In genomic region chr21:41481191-41481590, GRCh38 we compare ENCODE assay signal across 20 cellular contexts.
DNase-seq lines count a peak whose midpoint lies in the region; ATAC-seq and TF ChIP-seq lines count a peak whose summit lies in the region.
"Had no signal": no experiment of that assay in that cellular context is flagged by ENCODE, and none has a peak within 500 bp of the region (broad histone marks: within the 10 kb centered on the region; RNA-seq: fewer than 3 reads in every experiment).

No MANE protein-coding gene starts in this region.

- no peak for TF ChIP-seq CTCF in astrocyte of the spinal cord (IDR thresholded peaks at IDR 0.05; ENCODE audit: low read depth, low read length)

- ATAC-seq in HG03439 (IDR thresholded peaks at IDR 0.05; ENCODE audit: unreplicated experiment) (no peak), GM18519 (IDR thresholded peaks at IDR 0.05; ENCODE audit: low FRiP score, unreplicated experiment) (no peak), SK-N-SH treated with all-trans-retinoic acid at 6 μM for 48 hours (no peak), HG03025 (IDR thresholded peaks at IDR 0.05; ENCODE audit: low FRiP score, unreplicated experiment) (no peak)
- ATAC-seq: activated CD8-positive, alpha-beta T cell treated with anti-CD3 and anti-CD28 coated beads for 36 hours; Panc1 had no signal

- H3K4me3 ChIP-seq in astrocyte of the spinal cord (ENCODE audit: low read depth, low read length), result no peak overlapping the region
- H3K4me3 ChIP-seq: ascending aorta, BLaER1, SJSA1, upper lobe of left lung had no signal

- DNase-seq in NCI-H82 (lab: John Stamatoyannopoulos, UW) (peak; percentile 28), NCI-H82 treated with DMSO at 0.1 percent for 48 hours (lab: John Stamatoyannopoulos, UW; ENCODE audit: unreplicated experiment) (no peak), astrocyte of the spinal cord (ENCODE audit: low read depth, low spot score) (peak; percentile 24), iris pigment epithelial cell (ENCODE audit: low read depth) (peak; percentile 42)
- DNase-seq: activated CD8-positive, alpha-beta T cell treated with anti-CD3 and anti-CD28 coated beads for 36 hours; activated naive CD4-positive, alpha-beta T cell; activated T-cell treated with anti-CD3 and anti-CD28 coated beads, Interleukin-2, amount 50 U/mL, for 1 hour; immature natural killer cell; KG1; NCI-H187; NCI-H2227 treated with DMSO at 0.1 percent for 48 hours; upper lobe of left lung had no signal

- in situ Hi-C loops in astrocyte of the spinal cord (cut with HindIII; ENCODE audit: low sequenced_read_pairs), result no loop called here

TF ChIP-seq in SK-N-SH treated with all-trans-retinoic acid at 6 μM for 48 hours, 23 proteins besides CTCF, POLR2A, EP300 and RAD21:
- TF ChIP-seq ESRRG (CRISPR knock-in tag; IDR thresholded peaks at IDR 0.05), result no peak
- TF ChIP-seq PPARA (CRISPR knock-in tag; IDR thresholded peaks at IDR 0.05; ENCODE audit: borderline replicate concordance), result no peak
- TF ChIP-seq CSRNP3 (CRISPR knock-in tag; IDR thresholded peaks at IDR 0.05), result no peak
- no peak for TF ChIP-seq ZFP3 (CRISPR knock-in tag; IDR thresholded peaks at IDR 0.05)
- TF ChIP-seq BACH2 (CRISPR knock-in tag; IDR thresholded peaks at IDR 0.05; ENCODE audit: borderline replicate concordance), result no peak
- TF ChIP-seq SNAI2 (CRISPR knock-in tag; IDR thresholded peaks at IDR 0.05), result no peak
- no peak for TF ChIP-seq ISL1 (CRISPR knock-in tag; IDR thresholded peaks at IDR 0.05)
- TF ChIP-seq ZNF70 (CRISPR knock-in tag; IDR thresholded peaks at IDR 0.05), result no peak
- no peak for TF ChIP-seq CREB5 (CRISPR knock-in tag; IDR thresholded peaks at IDR 0.05; ENCODE audit: low read depth)
- no peak for TF ChIP-seq GLIS3 (CRISPR knock-in tag; IDR thresholded peaks at IDR 0.05)
- no peak for TF ChIP-seq ARNTL (CRISPR knock-in tag; IDR thresholded peaks at IDR 0.05; ENCODE audit: borderline replicate concordance, low read depth)
- no peak for TF ChIP-seq POU6F1 (CRISPR knock-in tag; IDR thresholded peaks at IDR 0.05; ENCODE audit: borderline replicate concordance, low read depth)
- no peak for TF ChIP-seq TOX (CRISPR knock-in tag; IDR thresholded peaks at IDR 0.05; ENCODE audit: borderline replicate concordance)
- no peak for TF ChIP-seq TCF4 (CRISPR knock-in tag; IDR thresholded peaks at IDR 0.05; ENCODE audit: borderline replicate concordance)
- TF ChIP-seq PATZ1 (CRISPR knock-in tag; IDR thresholded peaks at IDR 0.05; ENCODE audit: borderline replicate concordance), result no peak
- TF ChIP-seq ZC3H10 (CRISPR knock-in tag; IDR thresholded peaks at IDR 0.05), result no peak
- TF ChIP-seq ZNF565 (CRISPR knock-in tag; conservative IDR thresholded peaks at IDR 0.05; ENCODE audit: low read depth), result no peak
- no peak for TF ChIP-seq ZNF8 (CRISPR knock-in tag; IDR thresholded peaks at IDR 0.05)
- TF ChIP-seq TSHZ2 (CRISPR knock-in tag; IDR thresholded peaks at IDR 0.05), result no peak
TF ChIP-seq in SK-N-SH treated with all-trans-retinoic acid at 6 μM for 48 hours: peak in this region for 0.
